8 cellular contexts compared by ENCODE assay signal in the genomic region with DNA sequence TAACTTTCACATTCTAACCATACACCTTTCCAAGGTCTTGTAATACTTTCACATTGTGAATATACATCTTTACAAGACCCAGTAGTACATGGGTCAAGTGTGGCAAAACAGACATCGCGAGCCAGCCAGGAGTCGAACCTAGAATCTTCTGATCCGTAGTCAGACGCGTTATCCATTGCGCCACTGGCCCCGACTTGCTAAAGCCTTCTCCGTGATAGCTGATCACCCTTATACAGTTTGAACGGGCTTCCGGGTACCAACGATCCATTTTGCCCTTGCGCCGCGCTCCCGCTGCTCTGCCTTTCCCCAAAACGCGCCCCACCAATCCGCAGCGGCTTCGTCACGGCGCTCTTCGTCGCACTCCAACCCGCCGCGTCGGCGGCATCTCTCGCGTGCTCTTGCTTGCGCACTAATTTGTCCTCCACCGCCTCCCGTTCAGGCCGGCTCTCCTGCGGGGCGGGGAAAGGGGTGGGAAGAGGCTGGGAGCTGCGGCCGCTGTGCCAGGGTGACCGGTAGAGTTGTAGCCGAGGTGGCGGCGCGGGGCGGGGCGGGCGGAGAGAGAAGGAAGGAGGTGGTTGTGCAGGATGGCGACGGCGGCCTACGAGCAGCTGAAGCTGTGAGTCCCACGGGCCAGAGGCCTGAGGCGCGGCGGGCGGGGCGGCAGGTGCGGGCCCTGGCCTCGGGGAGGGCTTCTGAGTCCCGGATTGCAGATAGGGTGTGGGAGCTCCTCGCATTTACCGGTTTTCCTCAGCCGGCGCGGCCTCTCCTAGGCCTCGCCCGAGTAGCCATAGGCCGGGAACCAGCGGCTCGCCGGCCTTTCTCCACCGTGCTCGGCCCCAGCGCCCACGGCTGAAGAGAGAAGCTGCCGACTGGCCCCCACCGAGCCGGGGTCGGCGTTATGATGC. TPM values are rescaled to one million over a fixed set of nuclear protein-coding genes. Genes with fewer than 3 reads are reported as not detected.
A peak's percentile ranks its signal among the peaks of the same experiment; 100 is the strongest.
DNase-seq lines count a peak whose midpoint lies in the region; ATAC-seq lines count a peak whose summit lies in the region.

A gene with protein sequence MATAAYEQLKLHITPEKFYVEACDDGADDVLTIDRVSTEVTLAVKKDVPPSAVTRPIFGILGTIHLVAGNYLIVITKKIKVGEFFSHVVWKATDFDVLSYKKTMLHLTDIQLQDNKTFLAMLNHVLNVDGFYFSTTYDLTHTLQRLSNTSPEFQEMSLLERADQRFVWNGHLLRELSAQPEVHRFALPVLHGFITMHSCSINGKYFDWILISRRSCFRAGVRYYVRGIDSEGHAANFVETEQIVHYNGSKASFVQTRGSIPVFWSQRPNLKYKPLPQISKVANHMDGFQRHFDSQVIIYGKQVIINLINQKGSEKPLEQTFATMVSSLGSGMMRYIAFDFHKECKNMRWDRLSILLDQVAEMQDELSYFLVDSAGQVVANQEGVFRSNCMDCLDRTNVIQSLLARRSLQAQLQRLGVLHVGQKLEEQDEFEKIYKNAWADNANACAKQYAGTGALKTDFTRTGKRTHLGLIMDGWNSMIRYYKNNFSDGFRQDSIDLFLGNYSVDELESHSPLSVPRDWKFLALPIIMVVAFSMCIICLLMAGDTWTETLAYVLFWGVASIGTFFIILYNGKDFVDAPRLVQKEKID (plus strand): TSS at position 515 of the 905 bp plus-strand sequence. CDS start 70 bp downstream, at position 585.

- peaks cover 50% of the 10 kb centered on the region for H3K4me1 ChIP-seq in BLaER1

- no peaks in the 10 kb centered on the region for H3K9me3 ChIP-seq in BLaER1

- CTCF ChIA-PET in activated CD4-positive, alpha-beta T cell treated with anti-CD3 and anti-CD28 coated beads, Interleukin-2, amount 10 ng/mL, durations not matched to agents 7 days and 5 days (lab: Charles Lee), result interaction anchor here (0.7 to 2.7 kb wide), 6 partner anchors 12 to 29 kb away, joined by 3 to 11 read pairs (median 6); no protein-coding TSS in a partner anchor

- H3K9ac ChIP-seq in BLaER1, result peak within 1 kb of the TSS; percentile 90

- H3K36me3 Mint-ChIP-seq in activated CD4-positive, alpha-beta T cell treated with anti-CD3 and anti-CD28 coated beads, Interleukin-2, amount 10 ng/mL, durations not matched to agents 7 days and 5 days (ENCODE audit: low read depth), result peaks cover 30% of the 10 kb centered on the region

- ATAC-seq in GM19328 (IDR thresholded peaks at IDR 0.05; ENCODE audit: unreplicated experiment) (peak; percentile 76), HG03520 (IDR thresholded peaks at IDR 0.05; ENCODE audit: unreplicated experiment) (peak; percentile 82), left colon (peak; percentile 90)

- peaks cover 22% of the 10 kb centered on the region for H3K36me3 ChIP-seq in BLaER1

- no peaks in the 10 kb centered on the region for H3K9me3 Mint-ChIP-seq in activated CD4-positive, alpha-beta T cell treated with anti-CD3 and anti-CD28 coated beads, Interleukin-2, amount 10 ng/mL, durations not matched to agents 7 days and 5 days

- peak within 1 kb of the TSS; percentile 86 for H3K4me2 ChIP-seq in BLaER1

- peaks cover 49% of the 10 kb centered on the region for H4K20me1 ChIP-seq in BLaER1

- peak within 1 kb of the TSS; percentile 94 for H3K27ac Mint-ChIP-seq in activated CD4-positive, alpha-beta T cell treated with anti-CD3 and anti-CD28 coated beads, Interleukin-2, amount 10 ng/mL, durations not matched to agents 7 days and 5 days

- peaks cover 3% of the 10 kb centered on the region for H3K27me3 Mint-ChIP-seq in activated CD4-positive, alpha-beta T cell treated with anti-CD3 and anti-CD28 coated beads, Interleukin-2, amount 10 ng/mL, durations not matched to agents 7 days and 5 days

- H3K4me3 ChIP-seq in BLaER1, result peak within 1 kb of the TSS; percentile 83

- peaks cover 51% of the 10 kb centered on the region for H3K4me1 Mint-ChIP-seq in activated CD4-positive, alpha-beta T cell treated with anti-CD3 and anti-CD28 coated beads, Interleukin-2, amount 10 ng/mL, durations not matched to agents 7 days and 5 days

- no peaks in the 10 kb centered on the region for H3K27me3 ChIP-seq in BLaER1

- peak within 1 kb of the TSS; percentile 89 for H3K27ac ChIP-seq in BLaER1

- POLR2A ChIA-PET in activated CD4-positive, alpha-beta T cell treated with anti-CD3 and anti-CD28 coated beads, Interleukin-2, amount 10 ng/mL, durations not matched to agents 7 days and 5 days (lab: Charles Lee), result interaction anchor here (0.5 kb wide), 1 partner anchor 23 kb away, joined by 3 read pairs; no protein-coding TSS in a partner anchor

- intact Hi-C loops in left colon (cut with DNase I, micrococcal nuclease), result no loop called here

- peak; percentile 97 for DNase-seq in NCI-H69 (lab: John Stamatoyannopoulos, UW)
- peak; percentile 97 for DNase-seq in activated CD4-positive, alpha-beta T cell treated with anti-CD3 and anti-CD28 coated beads, Interleukin-2, amount 10 ng/mL, durations not matched to agents 7 days and 5 days
- peak; percentile 83 for DNase-seq in cortex of kidney (lab: John Stamatoyannopoulos, UW)
- DNase-seq in left colon, result peak; percentile 97 to 99
- peak; percentile 97 for DNase-seq in stimulated activated CD4-positive, alpha-beta T cell treated with anti-CD3 and anti-CD28 coated beads, Interleukin-1b, Interleukin-23, amount 100 ng/mL, for 48 hours

- H3K4me3 Mint-ChIP-seq in activated CD4-positive, alpha-beta T cell treated with anti-CD3 and anti-CD28 coated beads, Interleukin-2, amount 10 ng/mL, durations not matched to agents 7 days and 5 days, result peak within 1 kb of the TSS; percentile 81

RNA-seq across cellular contexts. Expression of the gene that starts here (rescaled TPM):
- total RNA-seq in activated CD4-positive, alpha-beta T cell treated with anti-CD3 and anti-CD28 coated beads, Interleukin-2, amount 10 ng/mL, durations not matched to agents 7 days and 5 days, result 10 to 100 TPM; 57.6 to 61.3 TPM
- 10 to 100 TPM; 53.1 to 53.9 TPM for total RNA-seq in left colon

Comparison
In these comparisons a context has a peak if more than half of its experiments do, and no peak if none do; other contexts are left out.
1. Peak in every context shown above with its lines: DNase-seq, ATAC-seq, H3K4me3 ChIP-seq and H3K27ac ChIP-seq.